In genomic region chr3:177598110-177598833, GRCh38 we compare ENCODE assay signal across 8 cellular contexts.
DNase-seq lines count a peak whose midpoint lies in the region; FAIRE-seq and TF ChIP-seq lines count a peak whose summit lies in the region.

No MANE protein-coding gene starts in this region.

- POLR2A ChIA-PET in PC-9 (lab: Charles Lee; ENCODE audit: unreplicated experiment): no interaction called here

- no peak overlapping the region for H4K12ac ChIP-seq in trophoblast cell (ENCODE audit: low read depth, low read length)

- FAIRE-seq in endometrium (lab: Jason Lieb, UNC): peak; percentile 57

- H2AFZ ChIP-seq in PC-9 (no peak overlapping the region), trophoblast cell (ENCODE audit: insufficient read depth, low read length, poor library complexity) (peak overlapping the region; percentile 67)

- DNase-seq in EH (ENCODE audit: low read depth) (peak; percentile 31), PC-9 (no peak), trophoblast cell (no peak), NCI-H524 treated with DMSO at 0.1 percent for 48 hours (lab: John Stamatoyannopoulos, UW) (no peak), dedifferentiated amniotic fluid mesenchymal stem cell (ENCODE audit: extremely low spot score) (no peak), DMS 273 treated with DMSO at 0.1 percent for 48 hours (lab: John Stamatoyannopoulos, UW) (no peak), retina (no peak)

- no peaks in the 10 kb centered on the region for H3K79me2 ChIP-seq in PC-9 (ENCODE audit: low read depth)
- H3K79me2 ChIP-seq in trophoblast cell (ENCODE audit: control insufficient read depth, insufficient read depth, low read length, poor library complexity): no peaks in the 10 kb centered on the region

- H3K27me3 ChIP-seq in PC-9 (ENCODE audit: insufficient read depth, low read depth): no peaks in the 10 kb centered on the region
- H3K27me3 ChIP-seq in trophoblast cell (ENCODE audit: insufficient read depth, low read length): no peaks in the 10 kb centered on the region

- no peak for TF ChIP-seq CTCF in PC-9 (conservative IDR thresholded peaks at IDR 0.05)

- peak overlapping the region; percentile 95 for H2BK120ac ChIP-seq in trophoblast cell (ENCODE audit: insufficient read depth, low read length, poor library complexity)

- BruUV-seq in PC-9 (replicated peaks; lab: Mats Ljungman, UMichigan): no TSS peak

- H4K91ac ChIP-seq in trophoblast cell (ENCODE audit: low read depth, low read length): peak overlapping the region; percentile 79

- 0 out of 2 replicates have a peak overlapping the region, but pooled peaks have one; percentile 52 for H3K4me2 ChIP-seq in PC-9
- no peak overlapping the region for H3K4me2 ChIP-seq in trophoblast cell (ENCODE audit: low read length)

- H4K20me1 ChIP-seq in PC-9 (ENCODE audit: insufficient read depth): no peaks in the 10 kb centered on the region

- H3K36me3 ChIP-seq in PC-9 (ENCODE audit: low read depth) (no peaks in the 10 kb centered on the region; the same call in 1 of the 2 replicates), trophoblast cell (ENCODE audit: control insufficient read depth in 1 of 2, insufficient read depth in 2 of 2, low read length in 2 of 2) (no peaks in the 10 kb centered on the region)

- no peak overlapping the region for H3K23ac ChIP-seq in trophoblast cell (ENCODE audit: low read length)

- H2BK5ac ChIP-seq in trophoblast cell (ENCODE audit: low read depth, low read length, poor library complexity): peak overlapping the region; percentile 91

- peaks cover 85% of the 10 kb centered on the region for H3K4me1 ChIP-seq in PC-9 (replicated peaks; ENCODE audit: insufficient read depth)
- H3K4me1 ChIP-seq in trophoblast cell (ENCODE audit: control insufficient read depth in 1 of 2, insufficient read depth in 2 of 2, low read length in 2 of 2): peaks cover 15 to 25% of the 10 kb centered on the region in 2 experiments

- H3K9ac ChIP-seq in trophoblast cell (ENCODE audit: low read length): no peak overlapping the region

- H3K4ac ChIP-seq in trophoblast cell (ENCODE audit: low read depth, low read length): peak overlapping the region; percentile 61

- no CpG with 5 or more reads among the region's 4 CpGs for WGBS in trophoblast cell (ENCODE audit: extremely low coverage, insufficient coverage, insufficient read length)

- no peak overlapping the region for H3K4me3 ChIP-seq in PC-9
- H3K4me3 ChIP-seq in trophoblast cell (ENCODE audit: low read depth, low read length): no peak overlapping the region

- H3K9me3 ChIP-seq in PC-9 (ENCODE audit: insufficient read depth, low read depth): peaks cover 19% of the 10 kb centered on the region
- no peaks in the 10 kb centered on the region for H3K9me3 ChIP-seq in trophoblast cell (ENCODE audit: insufficient read depth, low read depth, low read length)

- no peak overlapping the region for H2AK5ac ChIP-seq in trophoblast cell (ENCODE audit: low read length)

- no peak overlapping the region for H4K8ac ChIP-seq in trophoblast cell (ENCODE audit: low read depth, low read length)

- H3K14ac ChIP-seq in trophoblast cell (ENCODE audit: low read length): peak overlapping the region; percentile 77

- peak overlapping the region; percentile 95 for H2BK12ac ChIP-seq in trophoblast cell (ENCODE audit: low read length)

- peak overlapping the region; percentile 54 for H3K18ac ChIP-seq in trophoblast cell (ENCODE audit: low read length)

- no peaks in the 10 kb centered on the region for H3K9me2 ChIP-seq in PC-9 (ENCODE audit: insufficient read depth)

- intact Hi-C loops in PC-9 (cut with micrococcal nuclease; ENCODE audit: unreplicated experiment): no loop called here

- CTCF ChIA-PET in PC-9 (lab: Charles Lee): interaction anchor here (0.5 kb wide), 1 partner anchor 211 kb away, joined by 5 read pairs; no protein-coding TSS in a partner anchor

- peaks cover 59% of the 10 kb centered on the region for H3F3A ChIP-seq in PC-9 (ENCODE audit: insufficient read depth, low read depth)

- peak overlapping the region; percentile 69; the same call in 1 of the 2 replicates for H3K27ac ChIP-seq in PC-9
- peak overlapping the region; percentile 87 for H3K27ac ChIP-seq in trophoblast cell (ENCODE audit: low read depth, low read length)

- peaks cover 15% of the 10 kb centered on the region for H3K79me1 ChIP-seq in trophoblast cell (ENCODE audit: low read length)
